ENCODE assay signal across 1 cellular context in the genomic region with DNA sequence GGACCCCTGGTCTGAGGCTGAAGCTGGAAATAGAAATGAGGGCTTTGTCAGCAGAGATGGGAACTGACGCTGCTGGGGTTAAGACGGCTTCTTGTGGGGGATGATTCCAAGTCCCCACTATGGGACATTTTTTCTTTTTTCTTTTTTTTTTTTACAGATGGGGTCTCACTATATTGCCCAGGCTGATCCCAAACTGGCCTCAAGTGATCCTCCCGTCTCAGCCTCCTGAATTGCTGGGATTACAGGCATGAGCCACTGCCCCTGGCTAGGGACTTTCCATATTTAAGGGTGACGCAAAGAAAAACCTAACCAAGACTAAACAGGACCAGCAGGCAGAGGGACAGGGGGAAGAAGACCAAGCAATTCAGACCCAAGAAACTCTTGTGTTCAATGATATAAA.
TF ChIP-seq lines count a peak whose summit lies in the region.

No MANE protein-coding gene starts in this region.

TF ChIP-seq in A549, 52 proteins besides CTCF, POLR2A, EP300 and RAD21:
- TF ChIP-seq NPAS2 (CRISPR knock-in tag; IDR thresholded peaks at IDR 0.05; ENCODE audit: borderline replicate concordance) (no peak), ELK1 (IDR thresholded peaks at IDR 0.05; ENCODE audit: low read depth, low read length) (no peak), EHF (CRISPR knock-in tag; IDR thresholded peaks at IDR 0.05) (no peak), RNF2 (IDR thresholded peaks at IDR 0.05; ENCODE audit: borderline replicate concordance, low read depth) (no peak), POLR2AphosphoS2 (conservative IDR thresholded peaks at IDR 0.05; ENCODE audit: low read length) (no peak), HOXA7 (CRISPR knock-in tag; IDR thresholded peaks at IDR 0.05) (no peak), NR3C1 (IDR thresholded peaks at IDR 0.05) (no peak), HOXB5 (CRISPR knock-in tag; IDR thresholded peaks at IDR 0.05) (no peak), GATA3 (IDR thresholded peaks at IDR 0.05; ENCODE audit: borderline replicate concordance) (no peak), EHMT2 (IDR thresholded peaks at IDR 0.05; ENCODE audit: low read depth) (no peak), TP53 (CRISPR knock-in tag; IDR thresholded peaks at IDR 0.05) (no peak), CBX8 (IDR thresholded peaks at IDR 0.05) (no peak), HOXB13 (CRISPR knock-in tag; IDR thresholded peaks at IDR 0.05; ENCODE audit: low read depth) (no peak), JUN (IDR thresholded peaks at IDR 0.05) (no peak)
- TF ChIP-seq, protein P1, sequence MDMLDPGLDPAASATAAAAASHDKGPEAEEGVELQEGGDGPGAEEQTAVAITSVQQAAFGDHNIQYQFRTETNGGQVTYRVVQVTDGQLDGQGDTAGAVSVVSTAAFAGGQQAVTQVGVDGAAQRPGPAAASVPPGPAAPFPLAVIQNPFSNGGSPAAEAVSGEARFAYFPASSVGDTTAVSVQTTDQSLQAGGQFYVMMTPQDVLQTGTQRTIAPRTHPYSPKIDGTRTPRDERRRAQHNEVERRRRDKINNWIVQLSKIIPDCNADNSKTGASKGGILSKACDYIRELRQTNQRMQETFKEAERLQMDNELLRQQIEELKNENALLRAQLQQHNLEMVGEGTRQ (IDR thresholded peaks at IDR 0.05): no peak
- TF ChIP-seq, protein P2, sequence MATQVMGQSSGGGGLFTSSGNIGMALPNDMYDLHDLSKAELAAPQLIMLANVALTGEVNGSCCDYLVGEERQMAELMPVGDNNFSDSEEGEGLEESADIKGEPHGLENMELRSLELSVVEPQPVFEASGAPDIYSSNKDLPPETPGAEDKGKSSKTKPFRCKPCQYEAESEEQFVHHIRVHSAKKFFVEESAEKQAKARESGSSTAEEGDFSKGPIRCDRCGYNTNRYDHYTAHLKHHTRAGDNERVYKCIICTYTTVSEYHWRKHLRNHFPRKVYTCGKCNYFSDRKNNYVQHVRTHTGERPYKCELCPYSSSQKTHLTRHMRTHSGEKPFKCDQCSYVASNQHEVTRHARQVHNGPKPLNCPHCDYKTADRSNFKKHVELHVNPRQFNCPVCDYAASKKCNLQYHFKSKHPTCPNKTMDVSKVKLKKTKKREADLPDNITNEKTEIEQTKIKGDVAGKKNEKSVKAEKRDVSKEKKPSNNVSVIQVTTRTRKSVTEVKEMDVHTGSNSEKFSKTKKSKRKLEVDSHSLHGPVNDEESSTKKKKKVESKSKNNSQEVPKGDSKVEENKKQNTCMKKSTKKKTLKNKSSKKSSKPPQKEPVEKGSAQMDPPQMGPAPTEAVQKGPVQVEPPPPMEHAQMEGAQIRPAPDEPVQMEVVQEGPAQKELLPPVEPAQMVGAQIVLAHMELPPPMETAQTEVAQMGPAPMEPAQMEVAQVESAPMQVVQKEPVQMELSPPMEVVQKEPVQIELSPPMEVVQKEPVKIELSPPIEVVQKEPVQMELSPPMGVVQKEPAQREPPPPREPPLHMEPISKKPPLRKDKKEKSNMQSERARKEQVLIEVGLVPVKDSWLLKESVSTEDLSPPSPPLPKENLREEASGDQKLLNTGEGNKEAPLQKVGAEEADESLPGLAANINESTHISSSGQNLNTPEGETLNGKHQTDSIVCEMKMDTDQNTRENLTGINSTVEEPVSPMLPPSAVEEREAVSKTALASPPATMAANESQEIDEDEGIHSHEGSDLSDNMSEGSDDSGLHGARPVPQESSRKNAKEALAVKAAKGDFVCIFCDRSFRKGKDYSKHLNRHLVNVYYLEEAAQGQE (IDR thresholded peaks at IDR 0.05): no peak
- TF ChIP-seq, protein P3, sequence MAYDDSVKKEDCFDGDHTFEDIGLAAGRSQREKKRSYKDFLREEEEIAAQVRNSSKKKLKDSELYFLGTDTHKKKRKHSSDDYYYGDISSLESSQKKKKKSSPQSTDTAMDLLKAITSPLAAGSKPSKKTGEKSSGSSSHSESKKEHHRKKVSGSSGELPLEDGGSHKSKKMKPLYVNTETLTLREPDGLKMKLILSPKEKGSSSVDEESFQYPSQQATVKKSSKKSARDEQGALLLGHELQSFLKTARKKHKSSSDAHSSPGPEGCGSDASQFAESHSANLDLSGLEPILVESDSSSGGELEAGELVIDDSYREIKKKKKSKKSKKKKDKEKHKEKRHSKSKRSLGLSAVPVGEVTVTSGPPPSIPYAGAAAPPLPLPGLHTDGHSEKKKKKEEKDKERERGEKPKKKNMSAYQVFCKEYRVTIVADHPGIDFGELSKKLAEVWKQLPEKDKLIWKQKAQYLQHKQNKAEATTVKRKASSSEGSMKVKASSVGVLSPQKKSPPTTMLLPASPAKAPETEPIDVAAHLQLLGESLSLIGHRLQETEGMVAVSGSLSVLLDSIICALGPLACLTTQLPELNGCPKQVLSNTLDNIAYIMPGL (CRISPR knock-in tag; IDR thresholded peaks at IDR 0.05; ENCODE audit: borderline replicate concordance): no peak
- TF ChIP-seq, protein P4, sequence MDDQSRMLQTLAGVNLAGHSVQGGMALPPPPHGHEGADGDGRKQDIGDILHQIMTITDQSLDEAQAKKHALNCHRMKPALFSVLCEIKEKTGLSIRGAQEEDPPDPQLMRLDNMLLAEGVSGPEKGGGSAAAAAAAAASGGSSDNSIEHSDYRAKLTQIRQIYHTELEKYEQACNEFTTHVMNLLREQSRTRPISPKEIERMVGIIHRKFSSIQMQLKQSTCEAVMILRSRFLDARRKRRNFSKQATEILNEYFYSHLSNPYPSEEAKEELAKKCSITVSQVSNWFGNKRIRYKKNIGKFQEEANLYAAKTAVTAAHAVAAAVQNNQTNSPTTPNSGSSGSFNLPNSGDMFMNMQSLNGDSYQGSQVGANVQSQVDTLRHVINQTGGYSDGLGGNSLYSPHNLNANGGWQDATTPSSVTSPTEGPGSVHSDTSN (IDR thresholded peaks at IDR 0.05): no peak
- TF ChIP-seq, protein P5, sequence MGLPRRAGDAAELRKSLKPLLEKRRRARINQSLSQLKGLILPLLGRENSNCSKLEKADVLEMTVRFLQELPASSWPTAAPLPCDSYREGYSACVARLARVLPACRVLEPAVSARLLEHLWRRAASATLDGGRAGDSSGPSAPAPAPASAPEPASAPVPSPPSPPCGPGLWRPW (IDR thresholded peaks at IDR 0.05): no peak
TF ChIP-seq in A549: peak in this region for 0.
